Comparison of ENCODE assay signal across 8 cellular contexts in genomic region chr10:95655571-95656290, GRCh38. TPM values are rescaled to one million over a fixed set of nuclear protein-coding genes. Genes with fewer than 3 reads are reported as not detected.
DNase-seq lines count a peak whose midpoint lies in the region; ATAC-seq and TF ChIP-seq lines count a peak whose summit lies in the region.

No MANE protein-coding gene starts in this region.

- H3K9me3 ChIP-seq in DND-41 (ENCODE audit: insufficient read depth, low read length, severe bottlenecking) (peaks cover 4% of the 10 kb centered on the region), HUES64 (ENCODE audit: insufficient read depth, low read depth, low read length) (peaks cover 4% of the 10 kb centered on the region; the same call in 1 of the 2 replicates), osteoblast (ENCODE audit: low read depth, low read length) (no peaks in the 10 kb centered on the region)

- peak overlapping the region; percentile 56 to 88 for H3K4me3 ChIP-seq in DND-41 (ENCODE audit: low read depth in 1 of 2, low read length in 2 of 2)
- H3K4me3 ChIP-seq in HUES64 (ENCODE audit: low read length): peak overlapping the region; percentile 85
- H3K4me3 ChIP-seq in foreskin fibroblast (ENCODE audit: low read depth in 1 of 2, low read length in 2 of 2): peak overlapping the region; percentile 85 to 92
- H3K4me3 ChIP-seq in osteoblast (ENCODE audit: insufficient read depth, low read length): peak overlapping the region; percentile 74

- peak overlapping the region; percentile 46 for H3K27ac ChIP-seq in DND-41 (ENCODE audit: low read length)
- no peak overlapping the region for H3K27ac ChIP-seq in HUES64 (ENCODE audit: low read depth, low read length)
- peak overlapping the region; percentile 86 for H3K27ac ChIP-seq in osteoblast (ENCODE audit: low read depth, low read length)

- no peaks in the 10 kb centered on the region for H3K27me3 ChIP-seq in DND-41 (ENCODE audit: insufficient read depth, low read length, poor library complexity)
- H3K27me3 ChIP-seq in HUES64 (ENCODE audit: insufficient read depth, low read length): no peaks in the 10 kb centered on the region
- H3K27me3 ChIP-seq in osteoblast (ENCODE audit: insufficient read depth, low read length): no peaks in the 10 kb centered on the region

- WGBS in HUES64: 9% methylated on average over 23 of the region's 23 CpGs

- DNase-seq in DND-41 (peak; percentile 43), foreskin fibroblast (peak; percentile 20 to 57), osteoblast (ENCODE audit: insufficient read length, low spot score, missing footprints) (peak; percentile 80), OCI-M2 (lab: John Stamatoyannopoulos, UW; ENCODE audit: unreplicated experiment) (no peak)
- peak; percentile 31 to 38 for DNase-seq in activated CD4-positive, alpha-beta T cell treated with anti-CD3 and anti-CD28 coated beads, Interleukin-2, amount 50 U/mL, for 48 hours
- DNase-seq in effector CD4-positive, alpha-beta T cell: no peak

- peak overlapping the region; percentile 74 for H3K9ac ChIP-seq in DND-41 (ENCODE audit: low read depth, low read length)
- peak overlapping the region; percentile 79 for H3K9ac ChIP-seq in HUES64 (ENCODE audit: low read depth, low read length)

- H4K20me1 ChIP-seq in DND-41 (ENCODE audit: insufficient read depth, low read length) (no peaks in the 10 kb centered on the region), osteoblast (ENCODE audit: insufficient read depth, low read length) (peaks cover 12% of the 10 kb centered on the region)

- H2AFZ ChIP-seq in DND-41 (ENCODE audit: low read depth, low read length) (peak overlapping the region; percentile 91), osteoblast (ENCODE audit: low read length) (peak overlapping the region; percentile 84)

- H3K4me2 ChIP-seq in DND-41 (ENCODE audit: insufficient read depth, low read length): peak overlapping the region; percentile 69
- peak overlapping the region; percentile 93 for H3K4me2 ChIP-seq in osteoblast (ENCODE audit: insufficient read depth, low read length)

- H3K79me2 ChIP-seq in DND-41 (ENCODE audit: insufficient read depth, low read length) (peaks cover 47% of the 10 kb centered on the region), osteoblast (ENCODE audit: insufficient read depth, low read length) (peaks cover 57% of the 10 kb centered on the region)

- ATAC-seq in DND-41 (ENCODE audit: insufficient read depth, low read depth) (peak; percentile 42), GM19452 (IDR thresholded peaks at IDR 0.05; ENCODE audit: unreplicated experiment) (peak; percentile 2)

- H3K36me3 ChIP-seq in DND-41 (ENCODE audit: insufficient read depth, low read length) (peaks cover 30% of the 10 kb centered on the region), HUES64 (ENCODE audit: insufficient read depth, low read length) (peaks cover 31% of the 10 kb centered on the region), osteoblast (ENCODE audit: insufficient read depth, low read length) (peaks cover 23% of the 10 kb centered on the region)

- TF ChIP-seq CTCF in DND-41 (IDR thresholded peaks at IDR 0.05; ENCODE audit: borderline replicate concordance, extremely low read depth, low read length, poor library complexity, severe bottlenecking) (no peak), foreskin fibroblast (IDR thresholded peaks at IDR 0.05; ENCODE audit: low read depth, low read length) (no peak), osteoblast (IDR thresholded peaks at IDR 0.05; ENCODE audit: extremely low read depth, low read depth, low read length) (no peak)

- peaks cover 24% of the 10 kb centered on the region for H3K4me1 ChIP-seq in DND-41 (ENCODE audit: insufficient read depth, low read length)
- peaks cover 8% of the 10 kb centered on the region for H3K4me1 ChIP-seq in HUES64 (ENCODE audit: insufficient read depth, low read length)
- peaks cover 16% of the 10 kb centered on the region for H3K4me1 ChIP-seq in osteoblast (ENCODE audit: insufficient read depth, low read length)

RNA-seq across cellular contexts. Expression of gene ALDH18A1, which starts 0.8 kb away (rescaled TPM):
- polyA plus RNA-seq in HUES64 (2013, experiment 1 of 2): 58.0 TPM
- polyA plus RNA-seq in HUES64 (2013, experiment 2 of 2): 59.2 TPM
- total RNA-seq in osteoblast: 93.1 and 98.4 TPM in 2 replicates

RNA-seq across cellular contexts. Expression of gene TCTN3, which starts 38.0 kb away (rescaled TPM):
- 34.3 TPM for polyA plus RNA-seq in HUES64 (2013, experiment 1 of 2)
- 37.0 TPM for polyA plus RNA-seq in HUES64 (2013, experiment 2 of 2)
- 34.4 and 44.2 TPM in 2 replicates for total RNA-seq in osteoblast

Comparison
In these comparisons a context has a peak if more than half of its experiments do, and no peak if none do; other contexts are left out.
1. DNase-seq: peak in DND-41 (single experiment), activated CD4-positive, alpha-beta T cell treated with anti-CD3 and anti-CD28 coated beads, Interleukin-2, amount 50 U/mL, for 48 hours (2 of 2), foreskin fibroblast (2 of 2) and osteoblast (single experiment); none in OCI-M2 (single experiment) and effector CD4-positive, alpha-beta T cell (single experiment).
2. Peak in every context shown above with its lines, with median percentiles within 50 percentile points of each other: H3K4me3 ChIP-seq.